ENCODE assay signal across 23 cellular contexts in the genomic region with DNA sequence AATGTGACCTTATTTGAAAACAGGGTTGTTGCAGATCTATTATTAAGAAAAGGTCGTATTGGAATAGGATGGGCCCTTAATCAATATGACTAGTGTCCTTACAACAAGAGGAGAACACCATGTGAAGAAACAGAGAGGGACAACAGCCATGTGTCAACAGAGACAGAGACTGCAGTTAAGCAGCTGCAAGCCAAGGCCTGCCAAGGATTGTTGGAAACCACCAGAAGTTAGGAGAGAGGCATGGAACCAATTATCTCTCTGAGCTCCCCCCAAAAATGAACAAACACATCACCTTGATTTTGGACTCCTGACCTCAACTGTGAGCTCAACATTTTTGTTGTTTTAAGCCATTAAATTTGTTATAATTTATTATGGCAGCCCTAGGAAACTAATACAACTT.
"Had no signal": no experiment of that assay in that cellular context is flagged by ENCODE, and none has a peak within 500 bp of the region (broad histone marks: within the 10 kb centered on the region; RNA-seq: fewer than 3 reads in every experiment).

No MANE protein-coding gene starts in this region.

- DNase-seq: activated B cell treated with CpG ODN at 0.5 μM for 24 hours; activated CD4-positive, alpha-beta T cell treated with anti-CD3 and anti-CD28 coated beads for 1 hour; activated CD4-positive, alpha-beta T cell treated with anti-CD3 and anti-CD28 coated beads, Interleukin-2, amount 10 ng/mL, durations not matched to agents 24 days and 14 days; activated CD4-positive, alpha-beta T cell treated with anti-CD3 and anti-CD28 coated beads, Interleukin-2, amount 50 U/mL, for 48 hours; activated CD8-positive, alpha-beta memory T cell treated with anti-CD3 and anti-CD28 coated beads for 24 hours; activated effector memory CD4-positive, alpha-beta T cell treated with anti-CD3 and anti-CD28 coated beads, Interleukin-2, amount 50 U/mL, for 16 hours; activated naive CD4-positive, alpha-beta T cell treated with Interleukin-2 at 50 U/mL for 16 hours; activated T-cell treated with anti-CD3 and anti-CD28 coated beads, Interleukin-2, amount 50 U/mL, for 4 hours; amygdala; MM.1S; NCI-H1105; NCI-H1436; NCI-H1694 treated with DMSO at 0.1 percent for 48 hours; NCI-H2029 treated with DMSO at 0.1 percent for 48 hours; NCI-H345; NCI-H510A; NCI-H526 treated with DMSO at 0.1 percent for 48 hours; NK-92 treated with Interleukin-12 subunit alpha and Interleukin-12 subunit beta, amount 100 ng/mL, for 24 hours; RPMI8226 had no signal

- ATAC-seq: activated T-cell treated with anti-CD3 and anti-CD28 coated beads, Interleukin-2, amount 50 U/mL, for 4 hours; Panc1; Right ventricle myocardium inferior; SK-N-SH treated with all-trans-retinoic acid at 6 μM for 48 hours had no signal

- H3K27me3 ChIP-seq: SJSA1 had no signal

- H3K4me3 ChIP-seq: SJSA1 had no signal

- H3K36me3 ChIP-seq: SJSA1 had no signal
